12 cellular contexts compared by ENCODE assay signal in the genomic region with DNA sequence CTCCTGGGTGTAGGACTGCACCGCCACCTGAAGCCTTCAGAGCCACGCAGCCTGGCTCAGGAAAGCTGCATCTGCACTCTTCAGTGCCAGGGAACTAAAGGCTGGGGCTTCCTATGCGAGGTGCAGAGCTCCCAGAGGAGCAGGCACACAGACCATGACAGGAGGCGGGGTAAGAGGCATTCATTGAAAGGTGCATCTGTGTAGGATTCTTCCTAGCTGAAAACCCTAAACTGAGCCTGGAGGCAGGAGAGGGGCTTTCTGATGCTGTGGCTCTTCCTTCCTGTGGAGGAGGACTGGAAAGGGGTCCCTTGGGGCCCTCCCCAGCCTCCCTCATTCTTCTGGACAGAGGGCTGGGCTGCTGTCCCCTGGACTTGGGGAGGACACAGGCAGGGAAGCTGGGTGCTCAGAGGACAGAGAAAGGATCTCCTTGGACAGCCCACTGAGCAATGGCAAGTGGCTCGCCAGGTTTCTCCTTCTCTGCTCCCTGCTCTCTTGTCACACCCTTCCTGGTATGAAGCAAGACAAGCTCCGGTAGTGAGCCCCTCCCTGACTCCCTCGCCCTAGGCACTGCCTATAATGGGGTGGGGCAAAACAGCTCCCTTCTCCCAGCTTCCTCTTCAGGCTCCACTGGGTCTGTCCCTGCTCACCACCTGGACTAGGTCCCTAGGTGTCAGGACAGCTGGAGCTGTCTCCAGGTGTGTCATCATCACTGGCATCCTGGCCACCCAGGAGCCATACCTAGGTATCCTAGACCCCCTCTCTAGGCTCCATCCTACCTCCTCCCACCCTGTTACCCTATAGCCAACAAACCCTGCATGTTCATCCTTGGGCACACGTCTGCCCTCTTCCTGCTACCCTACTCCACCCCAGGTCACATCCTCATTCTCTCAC. TPM values are rescaled to one million over a fixed set of nuclear protein-coding genes. Genes with fewer than 3 reads are reported as not detected.
A peak's percentile ranks its signal among the peaks of the same experiment; 100 is the strongest.
DNase-seq lines count a peak whose midpoint lies in the region; ATAC-seq and TF ChIP-seq lines count a peak whose summit lies in the region.
"Had no signal": no experiment of that assay in that cellular context is flagged by ENCODE, and none has a peak within 500 bp of the region (broad histone marks: within the 10 kb centered on the region; RNA-seq: fewer than 3 reads in every experiment).

No MANE protein-coding gene starts in this region.

- H3K27me3 ChIP-seq in mucosa of stomach (ENCODE audit: control insufficient read depth, insufficient read depth, low read length), result no peaks in the 10 kb centered on the region

- no peaks in the 10 kb centered on the region for H3K9me3 ChIP-seq in mucosa of stomach (ENCODE audit: control insufficient read depth, low read length)

- peaks cover 20% of the 10 kb centered on the region for H3K4me1 Mint-ChIP-seq in WTC11
- H3K4me1 Mint-ChIP-seq in naive thymus-derived CD8-positive, alpha-beta T cell, result peaks cover 3 to 6% (median 6%) of the 10 kb centered on the region in 4 donors

- POLR2A ChIA-PET in WTC11 (lab: Charles Lee), result no interaction called here
- POLR2A ChIA-PET in naive thymus-derived CD8-positive, alpha-beta T cell (lab: Charles Lee), result interaction anchor here (1.2 kb wide), 1 partner anchor 20 kb away, joined by 5 read pairs; a partner anchor contains a TSS

- H3K27ac ChIP-seq in coronary artery, result no peak overlapping the region

- H3K4me3 ChIP-seq in mucosa of stomach (ENCODE audit: low read length) (no peak overlapping the region), coronary artery (no peak overlapping the region)

- peaks cover 41% of the 10 kb centered on the region for H3K4me1 ChIP-seq in mucosa of stomach (ENCODE audit: control insufficient read depth, insufficient read depth, low read length)

- H3K9ac ChIP-seq in mucosa of stomach (ENCODE audit: low read length), result peak overlapping the region; percentile 61

- peak; percentile 18; the same call in 1 of the 2 replicates for ATAC-seq in WTC11
- no peak for ATAC-seq in naive thymus-derived CD8-positive, alpha-beta T cell

- peaks cover 81% of the 10 kb centered on the region for H3K27me3 Mint-ChIP-seq in WTC11 (ENCODE audit: low read depth)
- H3K27me3 Mint-ChIP-seq in naive thymus-derived CD8-positive, alpha-beta T cell, result no peaks in the 10 kb centered on the region

- CTCF ChIA-PET in WTC11 (lab: Charles Lee), result interaction anchor here (0.5 to 6.8 kb wide), 11 partner anchors 17 to 167 kb away, joined by 3 to 55 read pairs (median 4); a partner anchor contains a TSS

- H3K36me3 ChIP-seq in mucosa of stomach (ENCODE audit: control insufficient read depth, insufficient read depth, low read length), result no peaks in the 10 kb centered on the region

- no peak overlapping the region for H3K4me3 Mint-ChIP-seq in WTC11
- no peak overlapping the region for H3K4me3 Mint-ChIP-seq in naive thymus-derived CD8-positive, alpha-beta T cell

- TF ChIP-seq CTCF in WTC11 (IDR thresholded peaks at IDR 0.05) (no peak), coronary artery (IDR thresholded peaks at IDR 0.05) (no peak)

- H3K27ac Mint-ChIP-seq in WTC11, result no peak overlapping the region
- peak overlapping the region in 2 of 10 donors; percentile 13 to 47 for H3K27ac Mint-ChIP-seq in naive thymus-derived CD8-positive, alpha-beta T cell

- no peaks in the 10 kb centered on the region for H3K36me3 Mint-ChIP-seq in WTC11
- H3K36me3 Mint-ChIP-seq in naive thymus-derived CD8-positive, alpha-beta T cell, result no peaks in the 10 kb centered on the region

- no peaks in the 10 kb centered on the region for H3K9me3 Mint-ChIP-seq in WTC11
- H3K9me3 Mint-ChIP-seq in naive thymus-derived CD8-positive, alpha-beta T cell, result no peaks in the 10 kb centered on the region

- DNase-seq in DMS153 (lab: John Stamatoyannopoulos, UW) (peak; percentile 91), NCI-H146 (lab: John Stamatoyannopoulos, UW) (peak; percentile 86), WTC11 (ENCODE audit: low spot score) (no peak), coronary artery (ENCODE audit: low spot score) (no peak), NCI-H1048 (lab: John Stamatoyannopoulos, UW) (no peak), hepatic stellate cell (ENCODE audit: low spot score) (no peak)
- no peak for DNase-seq in naive thymus-derived CD8-positive, alpha-beta T cell
- DNase-seq: cortex of kidney, NCI-H1930 had no signal

TF ChIP-seq in WTC11, 78 proteins besides CTCF, POLR2A, EP300 and RAD21 (continues in another document):
- TF ChIP-seq, protein P1, sequence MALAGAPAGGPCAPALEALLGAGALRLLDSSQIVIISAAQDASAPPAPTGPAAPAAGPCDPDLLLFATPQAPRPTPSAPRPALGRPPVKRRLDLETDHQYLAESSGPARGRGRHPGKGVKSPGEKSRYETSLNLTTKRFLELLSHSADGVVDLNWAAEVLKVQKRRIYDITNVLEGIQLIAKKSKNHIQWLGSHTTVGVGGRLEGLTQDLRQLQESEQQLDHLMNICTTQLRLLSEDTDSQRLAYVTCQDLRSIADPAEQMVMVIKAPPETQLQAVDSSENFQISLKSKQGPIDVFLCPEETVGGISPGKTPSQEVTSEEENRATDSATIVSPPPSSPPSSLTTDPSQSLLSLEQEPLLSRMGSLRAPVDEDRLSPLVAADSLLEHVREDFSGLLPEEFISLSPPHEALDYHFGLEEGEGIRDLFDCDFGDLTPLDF (CRISPR knock-in tag; IDR thresholded peaks at IDR 0.05), result no peak
- TF ChIP-seq GABPB1 (CRISPR knock-in tag; IDR thresholded peaks at IDR 0.05), result no peak
- no peak for TF ChIP-seq TCF7 (CRISPR knock-in tag; IDR thresholded peaks at IDR 0.05; ENCODE audit: low read depth)
- TF ChIP-seq, protein P2, sequence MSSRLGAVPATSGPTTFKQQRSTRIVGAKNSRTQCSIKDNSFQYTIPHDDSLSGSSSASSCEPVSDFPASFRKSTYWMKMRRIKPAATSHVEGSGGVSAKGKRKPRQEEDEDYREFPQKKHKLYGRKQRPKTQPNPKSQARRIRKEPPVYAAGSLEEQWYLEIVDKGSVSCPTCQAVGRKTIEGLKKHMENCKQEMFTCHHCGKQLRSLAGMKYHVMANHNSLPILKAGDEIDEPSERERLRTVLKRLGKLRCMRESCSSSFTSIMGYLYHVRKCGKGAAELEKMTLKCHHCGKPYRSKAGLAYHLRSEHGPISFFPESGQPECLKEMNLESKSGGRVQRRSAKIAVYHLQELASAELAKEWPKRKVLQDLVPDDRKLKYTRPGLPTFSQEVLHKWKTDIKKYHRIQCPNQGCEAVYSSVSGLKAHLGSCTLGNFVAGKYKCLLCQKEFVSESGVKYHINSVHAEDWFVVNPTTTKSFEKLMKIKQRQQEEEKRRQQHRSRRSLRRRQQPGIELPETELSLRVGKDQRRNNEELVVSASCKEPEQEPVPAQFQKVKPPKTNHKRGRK (CRISPR knock-in tag; IDR thresholded peaks at IDR 0.05; ENCODE audit: borderline replicate concordance), result no peak
- TF ChIP-seq NR3C1 (CRISPR knock-in tag; conservative IDR thresholded peaks at IDR 0.05; ENCODE audit: low read depth), result no peak
- TF ChIP-seq, protein P3, sequence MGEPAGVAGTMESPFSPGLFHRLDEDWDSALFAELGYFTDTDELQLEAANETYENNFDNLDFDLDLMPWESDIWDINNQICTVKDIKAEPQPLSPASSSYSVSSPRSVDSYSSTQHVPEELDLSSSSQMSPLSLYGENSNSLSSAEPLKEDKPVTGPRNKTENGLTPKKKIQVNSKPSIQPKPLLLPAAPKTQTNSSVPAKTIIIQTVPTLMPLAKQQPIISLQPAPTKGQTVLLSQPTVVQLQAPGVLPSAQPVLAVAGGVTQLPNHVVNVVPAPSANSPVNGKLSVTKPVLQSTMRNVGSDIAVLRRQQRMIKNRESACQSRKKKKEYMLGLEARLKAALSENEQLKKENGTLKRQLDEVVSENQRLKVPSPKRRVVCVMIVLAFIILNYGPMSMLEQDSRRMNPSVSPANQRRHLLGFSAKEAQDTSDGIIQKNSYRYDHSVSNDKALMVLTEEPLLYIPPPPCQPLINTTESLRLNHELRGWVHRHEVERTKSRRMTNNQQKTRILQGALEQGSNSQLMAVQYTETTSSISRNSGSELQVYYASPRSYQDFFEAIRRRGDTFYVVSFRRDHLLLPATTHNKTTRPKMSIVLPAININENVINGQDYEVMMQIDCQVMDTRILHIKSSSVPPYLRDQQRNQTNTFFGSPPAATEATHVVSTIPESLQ (CRISPR knock-in tag; IDR thresholded peaks at IDR 0.05), result no peak
- TF ChIP-seq, protein P4, sequence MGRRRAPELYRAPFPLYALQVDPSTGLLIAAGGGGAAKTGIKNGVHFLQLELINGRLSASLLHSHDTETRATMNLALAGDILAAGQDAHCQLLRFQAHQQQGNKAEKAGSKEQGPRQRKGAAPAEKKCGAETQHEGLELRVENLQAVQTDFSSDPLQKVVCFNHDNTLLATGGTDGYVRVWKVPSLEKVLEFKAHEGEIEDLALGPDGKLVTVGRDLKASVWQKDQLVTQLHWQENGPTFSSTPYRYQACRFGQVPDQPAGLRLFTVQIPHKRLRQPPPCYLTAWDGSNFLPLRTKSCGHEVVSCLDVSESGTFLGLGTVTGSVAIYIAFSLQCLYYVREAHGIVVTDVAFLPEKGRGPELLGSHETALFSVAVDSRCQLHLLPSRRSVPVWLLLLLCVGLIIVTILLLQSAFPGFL (CRISPR knock-in tag; IDR thresholded peaks at IDR 0.05; ENCODE audit: borderline replicate concordance), result no peak

RNA-seq across cellular contexts. Expression of a gene that starts 20.0 kb away (rescaled TPM):
- total RNA-seq in WTC11 (2021), result 19.2 to 32.0 TPM (median 30.8 TPM) in 3 replicates
- 100 to 1,000 TPM; 223 to 232 TPM for total RNA-seq in naive thymus-derived CD8-positive, alpha-beta T cell
- polyA plus RNA-seq in naive thymus-derived CD8-positive, alpha-beta T cell, result 100 to 1,000 TPM; 443 to 707 (median 568) TPM

RNA-seq across cellular contexts. Expression of a gene that starts 25.0 kb away (rescaled TPM):
- total RNA-seq in WTC11 (2021), result not detected in 3 replicates
- total RNA-seq in naive thymus-derived CD8-positive, alpha-beta T cell, result 1 to 10 TPM in 1 of 2 experiments, not detected in 1; 1.4 TPM
- polyA plus RNA-seq in naive thymus-derived CD8-positive, alpha-beta T cell, result under 1 TPM in 2 of 3 donors, not detected in 1; 0.63 to 0.78 TPM
- total RNA-seq: kidney epithelial cell had no signal

RNA-seq across cellular contexts. Expression of a gene that starts 29.9 kb away (rescaled TPM):
- 22.7 to 32.0 TPM (median 31.7 TPM) in 3 replicates for total RNA-seq in WTC11 (2021)
- total RNA-seq in naive thymus-derived CD8-positive, alpha-beta T cell, result 100 to 1,000 TPM; 115 to 129 TPM
- 1,000 to 10,000 TPM in 1 of 3 donors, 100 to 1,000 TPM in 2; 421 to 1,131 (median 581) TPM for polyA plus RNA-seq in naive thymus-derived CD8-positive, alpha-beta T cell

RNA-seq across cellular contexts. Expression of a gene that starts 33.3 kb away (rescaled TPM):
- total RNA-seq in WTC11 (2021), result 0.33 TPM in 1 of 3 replicates, not detected in the others
- not detected for total RNA-seq in naive thymus-derived CD8-positive, alpha-beta T cell
- polyA plus RNA-seq in naive thymus-derived CD8-positive, alpha-beta T cell, result not detected
- total RNA-seq: activated CD8-positive, alpha-beta memory T cell treated with anti-CD3 and anti-CD28 coated beads for 36 hours had no signal

RNA-seq across cellular contexts. Expression of a gene that starts 49.9 kb away (rescaled TPM):
- total RNA-seq in WTC11 (2021), result 0.74 to 1.6 TPM (median 0.80 TPM) in 3 replicates
- not detected for total RNA-seq in naive thymus-derived CD8-positive, alpha-beta T cell
- polyA plus RNA-seq in naive thymus-derived CD8-positive, alpha-beta T cell, result not detected

Comparison
In these comparisons a context has a peak if more than half of its experiments do, and no peak if none do; other contexts are left out.
1. DNase-seq: peak in DMS153 (single experiment) and NCI-H146 (single experiment); none in WTC11 (single experiment), naive thymus-derived CD8-positive, alpha-beta T cell (0 of 10), coronary artery (single experiment), NCI-H1048 (single experiment) and hepatic stellate cell (single experiment).